In genomic region chr10:79066460-79067240, GRCh38 we compare ENCODE assay signal across 8 cellular contexts. TPM values are rescaled to one million over a fixed set of nuclear protein-coding genes. Genes with fewer than 3 reads are reported as not detected.
A peak's percentile ranks its signal among the peaks of the same experiment; 100 is the strongest.
DNase-seq lines count a peak whose midpoint lies in the region; ATAC-seq and TF ChIP-seq lines count a peak whose summit lies in the region.

No MANE protein-coding gene starts in this region.

- H3K9me2 ChIP-seq in PC-3 (replicated peaks; ENCODE audit: low read length) = no peaks in the 10 kb centered on the region

- H4K20me1 ChIP-seq in PC-3 (ENCODE audit: low read length) = peaks cover 8% of the 10 kb centered on the region

- peak; percentile 10 for TF ChIP-seq CTCF in AG09319 (IDR thresholded peaks at IDR 0.05; ENCODE audit: low read depth, low read length)
- no peak for TF ChIP-seq CTCF in GM12864 (IDR thresholded peaks at IDR 0.05; ENCODE audit: low read depth, low read length, missing control alignments)
- peak; percentile 98 for TF ChIP-seq CTCF in PC-3 (conservative IDR thresholded peaks at IDR 0.05; ENCODE audit: low read depth, low read length)
- TF ChIP-seq CTCF in upper lobe of left lung (IDR thresholded peaks at IDR 0.05) = no peak

- intact Hi-C loops in PC-3 (cut with micrococcal nuclease) = loop anchor here (1.0 to 10.0 kb wide), 12 partner anchors 102 to 1019 kb away; partner anchors contain the start of genes TMEM254 and ZCCHC24

- ATAC-seq in PC-3 = peak; percentile 8
- peak in 1 of 2 donors; percentile 37 for ATAC-seq in upper lobe of left lung (ENCODE audit: low FRiP score in 2 of 2)
- no peak for ATAC-seq in HG02763 (IDR thresholded peaks at IDR 0.05; ENCODE audit: unreplicated experiment)

- no peak for DNase-seq in AG09319 (ENCODE audit: extremely low read depth, low read depth)
- no peak for DNase-seq in GM12864 (ENCODE audit: low read depth)
- DNase-seq in PC-3 = peak; percentile 94
- DNase-seq in cerebellum (ENCODE audit: low spot score) = peak; percentile 40
- peak; percentile 34 to 65 for DNase-seq in lung microvascular endothelial cell (ENCODE audit: low read depth in 2 of 2)
- DNase-seq in upper lobe of left lung = no peak
- no peak for DNase-seq in DMS79 (lab: John Stamatoyannopoulos, UW)

- H2AFZ ChIP-seq in PC-3 (ENCODE audit: low read length) = peak overlapping the region; percentile 88

- H3K4me3 ChIP-seq in GM12864 (ENCODE audit: low read depth, low read length) (peak overlapping the region; percentile 58), PC-3 (ENCODE audit: low read length) (peak overlapping the region; percentile 66), upper lobe of left lung (peak overlapping the region; percentile 64 to 92 (median 73))

- H3K27me3 ChIP-seq in PC-3 (ENCODE audit: low read length) (no peaks in the 10 kb centered on the region), upper lobe of left lung (no peaks in the 10 kb centered on the region)

- TF ChIP-seq EP300 in upper lobe of left lung (IDR thresholded peaks at IDR 0.05) = no peak

- TSS peak; percentile 22 for BruUV-seq in PC-3 (replicated peaks; lab: Mats Ljungman, UMichigan)

- H3F3A ChIP-seq in PC-3 (ENCODE audit: low read length, unreplicated experiment) = no peaks in the 10 kb centered on the region

- POLR2A ChIA-PET in PC-3 (lab: Charles Lee; ENCODE audit: unreplicated experiment) = interaction anchor here (0.6 to 1.3 kb wide), 6 partner anchors 14 to 376 kb away, joined by 3 to 17 read pairs (median 8); no protein-coding TSS in a partner anchor

- H3K4me2 ChIP-seq in PC-3 (ENCODE audit: low read length) = peak overlapping the region; percentile 86

- H3K36me3 ChIP-seq in PC-3 (ENCODE audit: low read depth, low read length) (no peaks in the 10 kb centered on the region), upper lobe of left lung (no peaks in the 10 kb centered on the region)

- H3K9ac ChIP-seq in PC-3 (ENCODE audit: low read length) = peak overlapping the region; percentile 42

- peak overlapping the region; percentile 1; the same call in 1 of the 2 replicates for H3K27ac ChIP-seq in PC-3 (ENCODE audit: low read length)
- peak overlapping the region; percentile 95 to 98 (median 98) for H3K27ac ChIP-seq in upper lobe of left lung

- H3K79me2 ChIP-seq in PC-3 (ENCODE audit: low read length) = peaks cover 24% of the 10 kb centered on the region

- CTCF ChIA-PET in PC-3 (lab: Charles Lee) = interaction anchor here (0.6 to 4.1 kb wide), 19 partner anchors 14 to 1019 kb away, joined by 3 to 36 read pairs (median 4); no protein-coding TSS in a partner anchor

- WGBS in upper lobe of left lung, 2 donors = 14 to 16% methylated on average over 5 to 15 of the region's 36 CpGs

- TF ChIP-seq POLR2A in upper lobe of left lung (IDR thresholded peaks at IDR 0.05) = no peak

- H3K4me1 ChIP-seq in PC-3 (ENCODE audit: insufficient read depth, low read length) (peaks cover 15% of the 10 kb centered on the region), upper lobe of left lung (peaks cover 19 to 36% (median 21%) of the 10 kb centered on the region in 4 donors)

- no peaks in the 10 kb centered on the region for H3K9me3 ChIP-seq in PC-3 (ENCODE audit: low read length)
- H3K9me3 ChIP-seq in upper lobe of left lung = no peaks in the 10 kb centered on the region

RNA-seq across cellular contexts. Expression of gene ZMIZ1, which starts 2.1 kb away (rescaled TPM):
- total RNA-seq in PC-3 (2014; rRNA removed) = 55.4 and 84.2 TPM in 2 replicates
- total RNA-seq in cerebellum = 53.4 TPM
- 9.4 and 14.7 TPM in 2 replicates for total RNA-seq in lung microvascular endothelial cell
- 10 to 100 TPM; 51.0 to 99.2 (median 91.8) TPM for total RNA-seq in upper lobe of left lung

Comparison
In these comparisons a context has a peak if more than half of its experiments do, and no peak if none do; other contexts are left out.
1. DNase-seq: peak in PC-3 (single experiment), cerebellum (single experiment) and lung microvascular endothelial cell (2 of 2); none in AG09319 (single experiment), GM12864 (single experiment), upper lobe of left lung (0 of 2) and DMS79 (single experiment).
2. CTCF ChIP-seq: peak in AG09319 (single experiment) and PC-3 (single experiment); none in GM12864 (single experiment) and upper lobe of left lung (0 of 6).
3. Peak in every context shown above with its lines, with median percentiles within 50 percentile points of each other: H3K4me3 ChIP-seq.